1 cellular context compared by ENCODE assay signal in genomic region chr2:239979243-239980023, GRCh38.
TF ChIP-seq lines count a peak whose summit lies in the region.

No MANE protein-coding gene starts in this region.

TF ChIP-seq in H1, 55 proteins besides CTCF, POLR2A, EP300 and RAD21:
- TF ChIP-seq POU5F1 (IDR thresholded peaks at IDR 0.05; ENCODE audit: low read depth, low read length) (no peak), CHD7 (IDR thresholded peaks at IDR 0.05; ENCODE audit: insufficient replicate concordance, low read length) (no peak), SAP30 (IDR thresholded peaks at IDR 0.05; ENCODE audit: insufficient read depth, insufficient replicate concordance, low read length) (no peak), HDAC2 (IDR thresholded peaks at IDR 0.05; ENCODE audit: borderline replicate concordance in 1 of 2, low read depth in 2 of 2, low read length in 2 of 2) (no peak), RFX5 (IDR thresholded peaks at IDR 0.05; ENCODE audit: borderline replicate concordance, low read depth, low read length) (no peak), BRCA1 (IDR thresholded peaks at IDR 0.05; ENCODE audit: low read depth, low read length) (no peak), YY1 (IDR thresholded peaks at IDR 0.05; ENCODE audit: low read depth, low read length) (no peak), CBX8 (IDR thresholded peaks at IDR 0.05; ENCODE audit: borderline replicate concordance, low read depth, low read length) (no peak), SRF (IDR thresholded peaks at IDR 0.05; ENCODE audit: low read depth, low read length) (no peak), TAF7 (optimal IDR thresholded peaks at IDR 0.05; ENCODE audit: borderline replicate concordance, low read depth, low read length) (no peak), FOSL1 (IDR thresholded peaks at IDR 0.05; ENCODE audit: insufficient read depth, low read depth, low read length) (no peak), CHD2 (IDR thresholded peaks at IDR 0.05; ENCODE audit: low read length) (no peak), RBBP5 (IDR thresholded peaks at IDR 0.05; ENCODE audit: borderline replicate concordance, low read depth, low read length) (no peak), ATF2 (IDR thresholded peaks at IDR 0.05; ENCODE audit: low read length) (no peak), PHF8 (conservative IDR thresholded peaks at IDR 0.05; ENCODE audit: low read depth, low read length) (no peak), SP4 (IDR thresholded peaks at IDR 0.05; ENCODE audit: low read length) (no peak), TEAD4 (IDR thresholded peaks at IDR 0.05; ENCODE audit: low read depth, low read length) (no peak), SIRT6 (IDR thresholded peaks at IDR 0.05; ENCODE audit: low read length) (no peak), SIN3A (conservative IDR thresholded peaks at IDR 0.05 in 1 of 2, IDR thresholded peaks at IDR 0.05 in 1 of 2; ENCODE audit: low read depth in 1 of 2, low read length in 2 of 2) (no peak), SIX5 (IDR thresholded peaks at IDR 0.05; ENCODE audit: low read depth, low read length) (no peak)
